ENCODE assay signal across 1 cellular context in the genomic region with DNA sequence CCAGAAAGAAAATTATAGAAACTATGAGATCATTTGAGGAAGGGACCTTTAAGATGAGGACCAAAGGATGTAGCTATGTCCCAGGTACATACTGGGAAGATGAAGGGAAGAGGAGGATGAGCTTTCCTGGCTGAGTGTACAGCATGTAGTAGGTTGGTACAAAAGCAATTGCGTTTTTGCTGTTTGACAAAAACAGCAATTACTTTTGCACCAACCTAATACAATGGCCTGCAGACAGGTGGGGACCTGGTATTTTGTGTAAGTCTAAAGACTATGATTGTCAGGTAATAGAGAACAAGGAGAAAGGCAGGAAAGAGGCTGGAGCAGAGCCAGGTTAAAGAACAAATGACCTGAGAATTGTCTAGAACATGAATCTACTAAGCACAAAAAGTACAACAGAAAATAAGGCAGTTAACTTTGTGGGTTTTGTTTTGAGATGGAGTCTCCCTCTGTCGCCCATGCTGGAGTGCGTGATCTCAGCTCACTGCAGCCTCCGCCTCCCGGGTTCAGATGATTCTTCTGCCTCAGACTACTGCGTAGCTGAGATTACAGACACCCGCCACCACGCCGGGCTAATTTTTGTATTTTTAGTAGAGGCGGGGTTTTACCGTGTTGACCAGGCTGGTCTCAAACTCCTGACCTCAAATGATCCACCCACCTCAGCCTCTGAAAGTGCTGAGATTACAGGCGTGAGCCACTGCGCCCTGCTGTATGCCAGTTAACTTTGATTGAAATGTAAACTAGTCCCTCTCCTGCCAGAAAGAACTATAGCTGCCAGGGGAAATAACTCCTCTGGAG.
A peak's percentile ranks its signal among the peaks of the same experiment; 100 is the strongest.
TF ChIP-seq lines count a peak whose summit lies in the region.

No MANE protein-coding gene starts in this region.

TF ChIP-seq in HepG2, 621 proteins besides CTCF, POLR2A, EP300 and RAD21:
- TF ChIP-seq, protein P1, sequence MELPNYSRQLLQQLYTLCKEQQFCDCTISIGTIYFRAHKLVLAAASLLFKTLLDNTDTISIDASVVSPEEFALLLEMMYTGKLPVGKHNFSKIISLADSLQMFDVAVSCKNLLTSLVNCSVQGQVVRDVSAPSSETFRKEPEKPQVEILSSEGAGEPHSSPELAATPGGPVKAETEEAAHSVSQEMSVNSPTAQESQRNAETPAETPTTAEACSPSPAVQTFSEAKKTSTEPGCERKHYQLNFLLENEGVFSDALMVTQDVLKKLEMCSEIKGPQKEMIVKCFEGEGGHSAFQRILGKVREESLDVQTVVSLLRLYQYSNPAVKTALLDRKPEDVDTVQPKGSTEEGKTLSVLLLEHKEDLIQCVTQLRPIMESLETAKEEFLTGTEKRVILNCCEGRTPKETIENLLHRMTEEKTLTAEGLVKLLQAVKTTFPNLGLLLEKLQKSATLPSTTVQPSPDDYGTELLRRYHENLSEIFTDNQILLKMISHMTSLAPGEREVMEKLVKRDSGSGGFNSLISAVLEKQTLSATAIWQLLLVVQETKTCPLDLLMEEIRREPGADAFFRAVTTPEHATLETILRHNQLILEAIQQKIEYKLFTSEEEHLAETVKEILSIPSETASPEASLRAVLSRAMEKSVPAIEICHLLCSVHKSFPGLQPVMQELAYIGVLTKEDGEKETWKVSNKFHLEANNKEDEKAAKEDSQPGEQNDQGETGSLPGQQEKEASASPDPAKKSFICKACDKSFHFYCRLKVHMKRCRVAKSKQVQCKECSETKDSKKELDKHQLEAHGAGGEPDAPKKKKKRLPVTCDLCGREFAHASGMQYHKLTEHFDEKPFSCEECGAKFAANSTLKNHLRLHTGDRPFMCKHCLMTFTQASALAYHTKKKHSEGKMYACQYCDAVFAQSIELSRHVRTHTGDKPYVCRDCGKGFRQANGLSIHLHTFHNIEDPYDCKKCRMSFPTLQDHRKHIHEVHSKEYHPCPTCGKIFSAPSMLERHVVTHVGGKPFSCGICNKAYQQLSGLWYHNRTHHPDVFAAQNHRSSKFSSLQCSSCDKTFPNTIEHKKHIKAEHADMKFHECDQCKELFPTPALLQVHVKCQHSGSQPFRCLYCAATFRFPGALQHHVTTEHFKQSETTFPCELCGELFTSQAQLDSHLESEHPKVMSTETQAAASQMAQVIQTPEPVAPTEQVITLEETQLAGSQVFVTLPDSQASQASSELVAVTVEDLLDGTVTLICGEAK (IDR thresholded peaks at IDR 0.05) = peak; percentile 66
- TF ChIP-seq, protein P1 (CRISPR knock-in tag; IDR thresholded peaks at IDR 0.05) = no peak
- TF ChIP-seq CREB1 (IDR thresholded peaks at IDR 0.05) (no peak), CREB1 (CRISPR knock-in tag; IDR thresholded peaks at IDR 0.05) (0 out of 2 replicates have a peak, but pooled peaks have one; percentile 15), FOXP1 (IDR thresholded peaks at IDR 0.05) (no peak), FOXP1 (CRISPR knock-in tag; IDR thresholded peaks at IDR 0.05) (no peak), CENPT (CRISPR knock-in tag; IDR thresholded peaks at IDR 0.05; ENCODE audit: low read depth) (no peak), NFATC3 (CRISPR knock-in tag; IDR thresholded peaks at IDR 0.05) (0 out of 2 replicates have a peak, but pooled peaks have one; percentile 13), ZNF577 (CRISPR knock-in tag; IDR thresholded peaks at IDR 0.05; ENCODE audit: borderline replicate concordance, low read depth) (no peak)
